Comparison of ENCODE assay signal across 8 cellular contexts in genomic region chr4:68498413-68499007, GRCh38. TPM values are rescaled to one million over a fixed set of nuclear protein-coding genes. Genes with fewer than 3 reads are reported as not detected.
DNase-seq lines count a peak whose midpoint lies in the region; ATAC-seq and TF ChIP-seq lines count a peak whose summit lies in the region.

No MANE protein-coding gene starts in this region.

- H3K27me3 ChIP-seq in parathyroid adenoma (ENCODE audit: control insufficient read depth, insufficient read depth, low read length): no peaks in the 10 kb centered on the region

- no peaks in the 10 kb centered on the region for H3K9me3 Mint-ChIP-seq in activated T-cell treated with anti-CD3 and anti-CD28 coated beads, Interleukin-2, amount 50 U/mL, for 72 hours

- H3K4me2 ChIP-seq in parathyroid adenoma (ENCODE audit: low read length): no peak overlapping the region

- no peaks in the 10 kb centered on the region for H3K79me2 ChIP-seq in parathyroid adenoma

- H2AFZ ChIP-seq in parathyroid adenoma: no peak overlapping the region

- H3K36me3 ChIP-seq in parathyroid adenoma (ENCODE audit: control insufficient read depth, insufficient read depth, low read length): no peaks in the 10 kb centered on the region

- H3K4me3 ChIP-seq in parathyroid adenoma (ENCODE audit: low read depth, low read length): no peak overlapping the region

- no peaks in the 10 kb centered on the region for H3K9me3 ChIP-seq in parathyroid adenoma (ENCODE audit: control insufficient read depth, low read length)

- no peak overlapping the region for H3K4me3 Mint-ChIP-seq in activated T-cell treated with anti-CD3 and anti-CD28 coated beads, Interleukin-2, amount 50 U/mL, for 72 hours

- ATAC-seq in GM21360 (IDR thresholded peaks at IDR 0.05; ENCODE audit: unreplicated experiment) (peak; percentile 81), HG03571 (IDR thresholded peaks at IDR 0.05; ENCODE audit: unreplicated experiment) (peak; percentile 91)
- peak; percentile 71 to 74 for ATAC-seq in activated T-cell treated with anti-CD3 and anti-CD28 coated beads, Interleukin-2, amount 50 U/mL, for 72 hours (replicated peaks in 1 of 2)

- no peak overlapping the region for H3K9ac ChIP-seq in parathyroid adenoma

- H3K27ac Mint-ChIP-seq in activated T-cell treated with anti-CD3 and anti-CD28 coated beads, Interleukin-2, amount 50 U/mL, for 72 hours: no peak overlapping the region

- no peaks in the 10 kb centered on the region for H3K27me3 Mint-ChIP-seq in activated T-cell treated with anti-CD3 and anti-CD28 coated beads, Interleukin-2, amount 50 U/mL, for 72 hours (ENCODE audit: low read depth)

- no peaks in the 10 kb centered on the region for H3K36me3 Mint-ChIP-seq in activated T-cell treated with anti-CD3 and anti-CD28 coated beads, Interleukin-2, amount 50 U/mL, for 72 hours (ENCODE audit: insufficient read depth in 2 of 2)

- H3K27ac ChIP-seq in parathyroid adenoma: no peak overlapping the region

- H3K4me1 ChIP-seq in parathyroid adenoma: no peaks in the 10 kb centered on the region

- DNase-seq in Daoy (ENCODE audit: low read depth): peak; percentile 14
- DNase-seq in OCI-M1 (lab: John Stamatoyannopoulos, UW): peak; percentile 85
- peak; percentile 61 to 63 for DNase-seq in activated T-cell treated with anti-CD3 and anti-CD28 coated beads, Interleukin-2, amount 50 U/mL, for 72 hours
- peak; percentile 55 for DNase-seq in fibroblast of the conjunctiva (ENCODE audit: low read depth)
- DNase-seq in cerebellar nuclear complex (lab: John Stamatoyannopoulos, UW): no peak

- peak; percentile 53 for TF ChIP-seq CTCF in parathyroid adenoma (IDR thresholded peaks at IDR 0.05)

- H3K4me1 Mint-ChIP-seq in activated T-cell treated with anti-CD3 and anti-CD28 coated beads, Interleukin-2, amount 50 U/mL, for 72 hours (ENCODE audit: low read depth): no peaks in the 10 kb centered on the region

RNA-seq across cellular contexts. Expression of gene TMPRSS11E, which starts 51.2 kb away (rescaled TPM):
- total RNA-seq in Daoy (2014; rRNA removed; shearing (Covaris generic)): not detected in 2 replicates
- not detected for total RNA-seq in activated T-cell treated with anti-CD3 and anti-CD28 coated beads, Interleukin-2, amount 50 U/mL, for 72 hours

Comparison
In these comparisons a context has a peak if more than half of its experiments do, and no peak if none do; other contexts are left out.
1. DNase-seq: peak in Daoy (single experiment), OCI-M1 (single experiment), activated T-cell treated with anti-CD3 and anti-CD28 coated beads, Interleukin-2, amount 50 U/mL, for 72 hours (2 of 2) and fibroblast of the conjunctiva (single experiment); none in cerebellar nuclear complex (0 of 2).
2. Peak in every context shown above with its lines, with median percentiles within 50 percentile points of each other: ATAC-seq.